1 cellular context compared by ENCODE assay signal in genomic region chr6:116557863-116558262, GRCh38.
TF ChIP-seq lines count a peak whose summit lies in the region.

No MANE protein-coding gene starts in this region.

TF ChIP-seq in H1, 55 proteins besides CTCF, POLR2A, EP300 and RAD21:
- TF ChIP-seq EGR1 (IDR thresholded peaks at IDR 0.05; ENCODE audit: borderline replicate concordance, low read depth, low read length) (no peak), SP2 (IDR thresholded peaks at IDR 0.05; ENCODE audit: low read length) (no peak), USF2 (IDR thresholded peaks at IDR 0.05; ENCODE audit: low read length) (no peak), SIN3A (conservative IDR thresholded peaks at IDR 0.05 in 1 of 2, IDR thresholded peaks at IDR 0.05 in 1 of 2; ENCODE audit: low read depth in 1 of 2, low read length in 2 of 2) (no peak), SP1 (IDR thresholded peaks at IDR 0.05; ENCODE audit: low read depth, low read length) (no peak), TAF7 (optimal IDR thresholded peaks at IDR 0.05; ENCODE audit: borderline replicate concordance, low read depth, low read length) (no peak), CBX8 (IDR thresholded peaks at IDR 0.05; ENCODE audit: borderline replicate concordance, low read depth, low read length) (no peak), ASH2L (IDR thresholded peaks at IDR 0.05; ENCODE audit: low read length) (no peak), MAX (IDR thresholded peaks at IDR 0.05) (no peak), POU5F1 (IDR thresholded peaks at IDR 0.05; ENCODE audit: low read depth, low read length) (no peak), FOSL1 (IDR thresholded peaks at IDR 0.05; ENCODE audit: insufficient read depth, low read depth, low read length) (no peak), RBBP5 (IDR thresholded peaks at IDR 0.05; ENCODE audit: borderline replicate concordance, low read depth, low read length) (no peak), SP4 (IDR thresholded peaks at IDR 0.05; ENCODE audit: low read length) (no peak), TCF12 (IDR thresholded peaks at IDR 0.05; ENCODE audit: low read depth, low read length) (no peak), HDAC6 (IDR thresholded peaks at IDR 0.05; ENCODE audit: low read depth, low read length) (no peak)
